Comparison of ENCODE assay signal across 1 cellular context in genomic region chr10:45470098-45471012, GRCh38.
TF ChIP-seq lines count a peak whose summit lies in the region.

No MANE protein-coding gene starts in this region.

TF ChIP-seq in K562, 482 proteins besides CTCF, POLR2A, EP300 and RAD21 (continued from another document and continues in another):
- TF ChIP-seq STAT6 (CRISPR knock-in tag; IDR thresholded peaks at IDR 0.05) = no peak
- TF ChIP-seq HSF4 (CRISPR knock-in tag; IDR thresholded peaks at IDR 0.05; ENCODE audit: borderline replicate concordance) = 0 out of 2 replicates have a peak, but pooled peaks have one; percentile 65
- no peak for TF ChIP-seq ZNF124 (CRISPR knock-in tag; IDR thresholded peaks at IDR 0.05)
- no peak for TF ChIP-seq ZNF232 (CRISPR knock-in tag; IDR thresholded peaks at IDR 0.05)
- no peak for TF ChIP-seq ZNF707 (CRISPR knock-in tag; conservative IDR thresholded peaks at IDR 0.05)
- no peak for TF ChIP-seq SP2 (IDR thresholded peaks at IDR 0.05; ENCODE audit: extremely low read depth, low read depth, low read length, poor library complexity, severe bottlenecking)
- no peak for TF ChIP-seq ZSCAN32 (CRISPR knock-in tag; IDR thresholded peaks at IDR 0.05)
- peak; percentile 69; the same call in 1 of the 2 replicates for TF ChIP-seq CREB3 (tag; conservative IDR thresholded peaks at IDR 0.05; ENCODE audit: low read depth)
- TF ChIP-seq FOXJ2 (tag; IDR thresholded peaks at IDR 0.05) = peak; percentile 99
- peak; percentile 90 for TF ChIP-seq CEBPB (tag; IDR thresholded peaks at IDR 0.05)
- TF ChIP-seq, protein P1, sequence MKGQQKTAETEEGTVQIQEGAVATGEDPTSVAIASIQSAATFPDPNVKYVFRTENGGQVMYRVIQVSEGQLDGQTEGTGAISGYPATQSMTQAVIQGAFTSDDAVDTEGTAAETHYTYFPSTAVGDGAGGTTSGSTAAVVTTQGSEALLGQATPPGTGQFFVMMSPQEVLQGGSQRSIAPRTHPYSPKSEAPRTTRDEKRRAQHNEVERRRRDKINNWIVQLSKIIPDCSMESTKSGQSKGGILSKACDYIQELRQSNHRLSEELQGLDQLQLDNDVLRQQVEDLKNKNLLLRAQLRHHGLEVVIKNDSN (CRISPR knock-in tag; IDR thresholded peaks at IDR 0.05) = peak; percentile 98
- no peak for TF ChIP-seq BMI1 (IDR thresholded peaks at IDR 0.05; ENCODE audit: low read length)
- TF ChIP-seq, protein P2, sequence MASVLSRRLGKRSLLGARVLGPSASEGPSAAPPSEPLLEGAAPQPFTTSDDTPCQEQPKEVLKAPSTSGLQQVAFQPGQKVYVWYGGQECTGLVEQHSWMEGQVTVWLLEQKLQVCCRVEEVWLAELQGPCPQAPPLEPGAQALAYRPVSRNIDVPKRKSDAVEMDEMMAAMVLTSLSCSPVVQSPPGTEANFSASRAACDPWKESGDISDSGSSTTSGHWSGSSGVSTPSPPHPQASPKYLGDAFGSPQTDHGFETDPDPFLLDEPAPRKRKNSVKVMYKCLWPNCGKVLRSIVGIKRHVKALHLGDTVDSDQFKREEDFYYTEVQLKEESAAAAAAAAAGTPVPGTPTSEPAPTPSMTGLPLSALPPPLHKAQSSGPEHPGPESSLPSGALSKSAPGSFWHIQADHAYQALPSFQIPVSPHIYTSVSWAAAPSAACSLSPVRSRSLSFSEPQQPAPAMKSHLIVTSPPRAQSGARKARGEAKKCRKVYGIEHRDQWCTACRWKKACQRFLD (CRISPR knock-in tag; IDR thresholded peaks at IDR 0.05) = peak; percentile 97
- peak; percentile 71 for TF ChIP-seq KDM5B (IDR thresholded peaks at IDR 0.05; ENCODE audit: insufficient replicate concordance, low read depth, low read length)
- no peak for TF ChIP-seq ZBTB7A (IDR thresholded peaks at IDR 0.05; ENCODE audit: borderline replicate concordance, control insufficient read depth, low read depth, low read length)
- no peak; the same call in none of the 2 replicates for TF ChIP-seq ZNF239 (CRISPR knock-in tag; IDR thresholded peaks at IDR 0.05)
- TF ChIP-seq PRMT5 (CRISPR knock-in tag; IDR thresholded peaks at IDR 0.05) = no peak
- TF ChIP-seq, protein P3, sequence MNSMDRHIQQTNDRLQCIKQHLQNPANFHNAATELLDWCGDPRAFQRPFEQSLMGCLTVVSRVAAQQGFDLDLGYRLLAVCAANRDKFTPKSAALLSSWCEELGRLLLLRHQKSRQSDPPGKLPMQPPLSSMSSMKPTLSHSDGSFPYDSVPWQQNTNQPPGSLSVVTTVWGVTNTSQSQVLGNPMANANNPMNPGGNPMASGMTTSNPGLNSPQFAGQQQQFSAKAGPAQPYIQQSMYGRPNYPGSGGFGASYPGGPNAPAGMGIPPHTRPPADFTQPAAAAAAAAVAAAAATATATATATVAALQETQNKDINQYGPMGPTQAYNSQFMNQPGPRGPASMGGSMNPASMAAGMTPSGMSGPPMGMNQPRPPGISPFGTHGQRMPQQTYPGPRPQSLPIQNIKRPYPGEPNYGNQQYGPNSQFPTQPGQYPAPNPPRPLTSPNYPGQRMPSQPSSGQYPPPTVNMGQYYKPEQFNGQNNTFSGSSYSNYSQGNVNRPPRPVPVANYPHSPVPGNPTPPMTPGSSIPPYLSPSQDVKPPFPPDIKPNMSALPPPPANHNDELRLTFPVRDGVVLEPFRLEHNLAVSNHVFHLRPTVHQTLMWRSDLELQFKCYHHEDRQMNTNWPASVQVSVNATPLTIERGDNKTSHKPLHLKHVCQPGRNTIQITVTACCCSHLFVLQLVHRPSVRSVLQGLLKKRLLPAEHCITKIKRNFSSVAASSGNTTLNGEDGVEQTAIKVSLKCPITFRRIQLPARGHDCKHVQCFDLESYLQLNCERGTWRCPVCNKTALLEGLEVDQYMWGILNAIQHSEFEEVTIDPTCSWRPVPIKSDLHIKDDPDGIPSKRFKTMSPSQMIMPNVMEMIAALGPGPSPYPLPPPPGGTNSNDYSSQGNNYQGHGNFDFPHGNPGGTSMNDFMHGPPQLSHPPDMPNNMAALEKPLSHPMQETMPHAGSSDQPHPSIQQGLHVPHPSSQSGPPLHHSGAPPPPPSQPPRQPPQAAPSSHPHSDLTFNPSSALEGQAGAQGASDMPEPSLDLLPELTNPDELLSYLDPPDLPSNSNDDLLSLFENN (IDR thresholded peaks at IDR 0.05; ENCODE audit: low read depth in 2 of 2, low read length in 2 of 2) = peak in 1 of 2 experiments; percentile 100; a peak in 2 of 4 replicates
- TF ChIP-seq CCNT2 (IDR thresholded peaks at IDR 0.05; ENCODE audit: borderline replicate concordance, extremely low read depth, insufficient read length, low read depth, low read length) = peak; percentile 98
- TF ChIP-seq NFATC3 (IDR thresholded peaks at IDR 0.05) = no peak
- TF ChIP-seq, protein P4, sequence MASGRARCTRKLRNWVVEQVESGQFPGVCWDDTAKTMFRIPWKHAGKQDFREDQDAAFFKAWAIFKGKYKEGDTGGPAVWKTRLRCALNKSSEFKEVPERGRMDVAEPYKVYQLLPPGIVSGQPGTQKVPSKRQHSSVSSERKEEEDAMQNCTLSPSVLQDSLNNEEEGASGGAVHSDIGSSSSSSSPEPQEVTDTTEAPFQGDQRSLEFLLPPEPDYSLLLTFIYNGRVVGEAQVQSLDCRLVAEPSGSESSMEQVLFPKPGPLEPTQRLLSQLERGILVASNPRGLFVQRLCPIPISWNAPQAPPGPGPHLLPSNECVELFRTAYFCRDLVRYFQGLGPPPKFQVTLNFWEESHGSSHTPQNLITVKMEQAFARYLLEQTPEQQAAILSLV (tag; IDR thresholded peaks at IDR 0.05) = 0 out of 2 replicates have a peak, but pooled peaks have one; percentile 13
- TF ChIP-seq RBM25 (IDR thresholded peaks at IDR 0.05; ENCODE audit: low read depth, low read length, severe bottlenecking) = no peak
- no peak; the same call in 1 of the 2 replicates for TF ChIP-seq ERF (CRISPR knock-in tag; IDR thresholded peaks at IDR 0.05)
- TF ChIP-seq KAT8 (IDR thresholded peaks at IDR 0.05; ENCODE audit: low read depth) = no peak
- TF ChIP-seq ZC3H8 (IDR thresholded peaks at IDR 0.05) = no peak
- peak; percentile 100 for TF ChIP-seq ARID1B (IDR thresholded peaks at IDR 0.05)
- TF ChIP-seq SMARCA5 (IDR thresholded peaks at IDR 0.05) = no peak
- TF ChIP-seq, protein P5, sequence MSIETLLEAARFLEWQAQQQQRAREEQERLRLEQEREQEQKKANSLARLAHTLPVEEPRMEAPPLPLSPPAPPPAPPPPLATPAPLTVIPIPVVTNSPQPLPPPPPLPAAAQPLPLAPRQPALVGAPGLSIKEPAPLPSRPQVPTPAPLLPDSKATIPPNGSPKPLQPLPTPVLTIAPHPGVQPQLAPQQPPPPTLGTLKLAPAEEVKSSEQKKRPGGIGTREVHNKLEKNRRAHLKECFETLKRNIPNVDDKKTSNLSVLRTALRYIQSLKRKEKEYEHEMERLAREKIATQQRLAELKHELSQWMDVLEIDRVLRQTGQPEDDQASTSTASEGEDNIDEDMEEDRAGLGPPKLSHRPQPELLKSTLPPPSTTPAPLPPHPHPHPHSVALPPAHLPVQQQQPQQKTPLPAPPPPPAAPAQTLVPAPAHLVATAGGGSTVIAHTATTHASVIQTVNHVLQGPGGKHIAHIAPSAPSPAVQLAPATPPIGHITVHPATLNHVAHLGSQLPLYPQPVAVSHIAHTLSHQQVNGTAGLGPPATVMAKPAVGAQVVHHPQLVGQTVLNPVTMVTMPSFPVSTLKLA (conservative IDR thresholded peaks at IDR 0.05) = peak; percentile 77 to 94; a peak in 3 of 4 replicates
- no peak for TF ChIP-seq HNRNPUL1 (IDR thresholded peaks at IDR 0.05; ENCODE audit: low read length)
- peak; percentile 100 for TF ChIP-seq TEAD4 (IDR thresholded peaks at IDR 0.05; ENCODE audit: low read length)
- no peak for TF ChIP-seq TEAD4 (CRISPR knock-in tag; IDR thresholded peaks at IDR 0.05; ENCODE audit: borderline replicate concordance)
- TF ChIP-seq MCM2 (IDR thresholded peaks at IDR 0.05; ENCODE audit: low read depth) = no peak
- TF ChIP-seq ZNF696 (CRISPR knock-in tag; conservative IDR thresholded peaks at IDR 0.05) = no peak
- TF ChIP-seq ZNF384 (IDR thresholded peaks at IDR 0.05; ENCODE audit: low read depth, low read length) = peak; percentile 41
- no peak for TF ChIP-seq FOXK1 (CRISPR knock-in tag; IDR thresholded peaks at IDR 0.05; ENCODE audit: borderline replicate concordance)
- TF ChIP-seq, protein P6, sequence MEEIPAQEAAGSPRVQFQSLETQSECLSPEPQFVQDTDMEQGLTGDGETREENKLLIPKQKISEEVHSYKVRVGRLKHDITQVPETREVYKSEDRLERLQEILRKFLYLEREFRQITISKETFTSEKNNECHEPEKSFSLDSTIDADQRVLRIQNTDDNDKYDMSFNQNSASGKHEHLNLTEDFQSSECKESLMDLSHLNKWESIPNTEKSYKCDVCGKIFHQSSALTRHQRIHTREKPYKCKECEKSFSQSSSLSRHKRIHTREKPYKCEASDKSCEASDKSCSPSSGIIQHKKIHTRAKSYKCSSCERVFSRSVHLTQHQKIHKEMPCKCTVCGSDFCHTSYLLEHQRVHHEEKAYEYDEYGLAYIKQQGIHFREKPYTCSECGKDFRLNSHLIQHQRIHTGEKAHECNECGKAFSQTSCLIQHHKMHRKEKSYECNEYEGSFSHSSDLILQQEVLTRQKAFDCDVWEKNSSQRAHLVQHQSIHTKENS (CRISPR knock-in tag; IDR thresholded peaks at IDR 0.05) = no peak
- TF ChIP-seq, protein P7, sequence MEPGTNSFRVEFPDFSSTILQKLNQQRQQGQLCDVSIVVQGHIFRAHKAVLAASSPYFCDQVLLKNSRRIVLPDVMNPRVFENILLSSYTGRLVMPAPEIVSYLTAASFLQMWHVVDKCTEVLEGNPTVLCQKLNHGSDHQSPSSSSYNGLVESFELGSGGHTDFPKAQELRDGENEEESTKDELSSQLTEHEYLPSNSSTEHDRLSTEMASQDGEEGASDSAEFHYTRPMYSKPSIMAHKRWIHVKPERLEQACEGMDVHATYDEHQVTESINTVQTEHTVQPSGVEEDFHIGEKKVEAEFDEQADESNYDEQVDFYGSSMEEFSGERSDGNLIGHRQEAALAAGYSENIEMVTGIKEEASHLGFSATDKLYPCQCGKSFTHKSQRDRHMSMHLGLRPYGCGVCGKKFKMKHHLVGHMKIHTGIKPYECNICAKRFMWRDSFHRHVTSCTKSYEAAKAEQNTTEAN (CRISPR knock-in tag; IDR thresholded peaks at IDR 0.05) = no peak
- TF ChIP-seq YY1 (IDR thresholded peaks at IDR 0.05; ENCODE audit: borderline replicate concordance in 1 of 3, control insufficient read depth in 1 of 3, extremely low read depth in 1 of 3, insufficient read depth in 3 of 3, insufficient read length in 1 of 3, insufficient replicate concordance in 2 of 3, low read depth in 1 of 3, low read length in 2 of 3) = peak in 1 of 3 experiments; percentile 29
- TF ChIP-seq THRAP3 (IDR thresholded peaks at IDR 0.05; ENCODE audit: borderline replicate concordance) = no peak
- TF ChIP-seq KLF10 (CRISPR knock-in tag; IDR thresholded peaks at IDR 0.05) = no peak
- 0 out of 2 replicates have a peak, but pooled peaks have one; percentile 5 for TF ChIP-seq SMC3 (conservative IDR thresholded peaks at IDR 0.05; ENCODE audit: insufficient read depth, low read depth, low read length)
- no peak for TF ChIP-seq MLX (CRISPR knock-in tag; conservative IDR thresholded peaks at IDR 0.05)
- TF ChIP-seq RFX1 (IDR thresholded peaks at IDR 0.05) = peak; percentile 30; the same call in 1 of the 2 replicates
- TF ChIP-seq HNRNPL (IDR thresholded peaks at IDR 0.05; ENCODE audit: low read depth, low read length) = no peak
- no peak for TF ChIP-seq ZNF551 (CRISPR knock-in tag; IDR thresholded peaks at IDR 0.05)
- TF ChIP-seq, protein P8, sequence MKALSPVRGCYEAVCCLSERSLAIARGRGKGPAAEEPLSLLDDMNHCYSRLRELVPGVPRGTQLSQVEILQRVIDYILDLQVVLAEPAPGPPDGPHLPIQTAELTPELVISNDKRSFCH (CRISPR knock-in tag; IDR thresholded peaks at IDR 0.05) = no peak
- TF ChIP-seq, protein P8 (tag; IDR thresholded peaks at IDR 0.05) = peak; percentile 85
- peak; percentile 98 for TF ChIP-seq POLR2AphosphoS5 (IDR thresholded peaks at IDR 0.05; ENCODE audit: control insufficient read depth, insufficient read depth, low read depth, low read length)
- no peak for TF ChIP-seq THRA (IDR thresholded peaks at IDR 0.05)
